Comparison of ENCODE assay signal across 2 cellular contexts in the genomic region with DNA sequence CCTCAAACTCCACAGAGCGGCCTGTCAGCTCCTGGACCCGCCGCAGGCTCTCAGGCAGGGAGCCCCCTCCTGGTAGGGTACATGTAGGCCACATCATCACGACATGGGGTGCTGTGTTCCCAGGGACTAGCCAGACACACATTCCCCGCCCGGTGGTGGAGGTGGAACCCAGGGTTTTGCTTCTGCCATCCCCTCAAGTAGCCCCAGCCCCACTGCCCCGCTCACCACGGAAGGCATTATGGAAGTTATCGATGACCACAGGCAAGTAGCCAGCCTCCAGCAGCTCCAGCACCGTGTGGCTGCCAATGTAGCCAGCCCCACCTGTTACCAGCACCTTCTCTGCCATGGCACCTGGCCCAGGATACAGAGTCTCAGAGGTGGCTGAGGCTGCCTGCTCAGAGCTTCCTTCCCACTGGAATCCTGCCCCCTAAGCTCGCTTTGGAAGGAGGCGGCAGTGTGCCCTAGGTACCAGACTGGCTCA.
TF ChIP-seq lines count a peak whose summit lies in the region.

No MANE protein-coding gene starts in this region.

TF ChIP-seq in SK-N-SH, 30 proteins besides CTCF, POLR2A, EP300 and RAD21:
- TF ChIP-seq, protein P1, sequence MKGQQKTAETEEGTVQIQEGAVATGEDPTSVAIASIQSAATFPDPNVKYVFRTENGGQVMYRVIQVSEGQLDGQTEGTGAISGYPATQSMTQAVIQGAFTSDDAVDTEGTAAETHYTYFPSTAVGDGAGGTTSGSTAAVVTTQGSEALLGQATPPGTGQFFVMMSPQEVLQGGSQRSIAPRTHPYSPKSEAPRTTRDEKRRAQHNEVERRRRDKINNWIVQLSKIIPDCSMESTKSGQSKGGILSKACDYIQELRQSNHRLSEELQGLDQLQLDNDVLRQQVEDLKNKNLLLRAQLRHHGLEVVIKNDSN (IDR thresholded peaks at IDR 0.05; ENCODE audit: borderline replicate concordance, low read depth), result no peak
- TF ChIP-seq SIN3A (IDR thresholded peaks at IDR 0.05; ENCODE audit: borderline replicate concordance, low read depth, low read length) (no peak), CHD2 (IDR thresholded peaks at IDR 0.05; ENCODE audit: low read length, partially characterized antibody) (no peak), TAF1 (IDR thresholded peaks at IDR 0.05; ENCODE audit: borderline replicate concordance, low read depth, low read length) (no peak)
- TF ChIP-seq, protein P2, sequence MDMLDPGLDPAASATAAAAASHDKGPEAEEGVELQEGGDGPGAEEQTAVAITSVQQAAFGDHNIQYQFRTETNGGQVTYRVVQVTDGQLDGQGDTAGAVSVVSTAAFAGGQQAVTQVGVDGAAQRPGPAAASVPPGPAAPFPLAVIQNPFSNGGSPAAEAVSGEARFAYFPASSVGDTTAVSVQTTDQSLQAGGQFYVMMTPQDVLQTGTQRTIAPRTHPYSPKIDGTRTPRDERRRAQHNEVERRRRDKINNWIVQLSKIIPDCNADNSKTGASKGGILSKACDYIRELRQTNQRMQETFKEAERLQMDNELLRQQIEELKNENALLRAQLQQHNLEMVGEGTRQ (IDR thresholded peaks at IDR 0.05; ENCODE audit: borderline replicate concordance, low read depth, low read length), result no peak

TF ChIP-seq in SK-N-SH treated with all-trans-retinoic acid at 6 μM for 48 hours, 23 proteins besides CTCF, POLR2A, EP300 and RAD21 (continued from another document):
- TF ChIP-seq POU6F1 (CRISPR knock-in tag; IDR thresholded peaks at IDR 0.05; ENCODE audit: borderline replicate concordance, low read depth) (no peak), RARB (CRISPR knock-in tag; IDR thresholded peaks at IDR 0.05) (no peak), CSRNP3 (CRISPR knock-in tag; IDR thresholded peaks at IDR 0.05) (no peak), ZC3H10 (CRISPR knock-in tag; IDR thresholded peaks at IDR 0.05) (no peak)
